8 cellular contexts compared by ENCODE assay signal in the genomic region with DNA sequence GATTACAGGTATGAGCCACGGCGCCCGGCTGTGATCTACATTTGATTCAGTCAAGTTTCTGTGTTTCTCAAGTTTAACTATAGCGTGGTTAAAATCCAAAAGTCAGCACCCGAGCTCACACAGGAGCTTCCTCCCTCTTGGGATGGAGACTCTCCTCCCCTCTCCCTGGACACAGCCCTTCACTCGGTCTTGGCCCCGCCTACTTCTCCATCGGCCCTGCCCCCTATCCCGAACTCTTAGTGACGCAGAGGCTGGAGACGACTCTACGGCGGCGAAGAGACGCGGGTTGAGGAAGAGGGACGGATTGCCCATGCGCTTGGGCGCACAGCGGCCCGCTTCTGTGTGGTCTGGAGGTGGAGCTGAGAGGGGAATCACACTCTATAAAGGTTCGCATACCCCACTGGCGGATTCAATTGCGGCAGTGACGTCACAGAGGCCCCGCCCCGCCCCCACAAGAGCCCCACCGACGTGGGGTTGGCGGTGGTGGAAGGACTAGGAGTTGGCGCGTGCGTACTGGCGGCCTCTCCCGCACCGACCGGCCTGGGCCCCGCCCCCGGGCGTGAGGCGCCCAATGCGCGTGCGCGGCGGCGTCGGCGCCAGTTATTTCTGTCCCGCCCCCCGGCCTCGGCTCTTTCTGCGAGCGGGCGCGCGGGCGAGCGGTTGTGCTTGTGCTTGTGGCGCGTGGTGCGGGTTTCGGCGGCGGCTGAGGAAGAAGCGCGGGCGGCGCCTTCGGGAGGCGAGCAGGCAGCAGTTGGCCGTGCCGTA. TPM values are rescaled to one million over a fixed set of nuclear protein-coding genes. Genes with fewer than 3 reads are reported as not detected.
A peak's percentile ranks its signal among the peaks of the same experiment; 100 is the strongest.
DNase-seq lines count a peak whose midpoint lies in the region; ATAC-seq, FAIRE-seq and TF ChIP-seq lines count a peak whose summit lies in the region.

A gene (plus strand): TSS at position 239 of the 765 bp plus-strand sequence. CDS start 694 bp downstream, outside the sequence.

- TF ChIP-seq POLR2A in H54 (IDR thresholded peaks at IDR 0.05; ENCODE audit: low read depth, low read length), result peak; percentile 99
- peak; percentile 97 for TF ChIP-seq POLR2A in thyroid gland (IDR thresholded peaks at IDR 0.05)

- FAIRE-seq in H54 (lab: Jason Lieb, UNC), result no peak

- H2AFZ ChIP-seq in MM.1S (ENCODE audit: low read length) (peak within 1 kb of the TSS; percentile 78), osteoblast (ENCODE audit: low read length) (peak within 1 kb of the TSS; percentile 91)

- intact Hi-C loops in thyroid gland (cut with DNase I), result no loop called here

- peak; percentile 99 for DNase-seq in EL
- DNase-seq in H54 (ENCODE audit: insufficient read length, low spot score), result peak; percentile 100
- DNase-seq in MM.1S, result peak; percentile 97
- peak; percentile 99 for DNase-seq in foreskin melanocyte
- DNase-seq in osteoblast (ENCODE audit: insufficient read length, low spot score, missing footprints), result peak; percentile 100
- DNase-seq in thyroid gland, result peak; percentile 98
- DNase-seq in NCI-H1417 treated with DMSO at 0.1 percent for 48 hours (lab: John Stamatoyannopoulos, UW), result no peak

- H3K4me1 Mint-ChIP-seq in activated T-helper 17 cell treated with anti-CD3 and anti-CD28 coated beads, Interleukin-2, amount 50 U/mL, for 72 hours, result peaks cover 26% of the 10 kb centered on the region

- H3K4me1 ChIP-seq in MM.1S (ENCODE audit: low read length), result peaks cover 11% of the 10 kb centered on the region
- H3K4me1 ChIP-seq in osteoblast (ENCODE audit: insufficient read depth, low read length), result peaks cover 14% of the 10 kb centered on the region
- H3K4me1 ChIP-seq in thyroid gland, result peaks cover 22 to 23% of the 10 kb centered on the region in 2 donors

- peaks cover 8% of the 10 kb centered on the region; the same call in 1 of the 2 replicates for H3F3A ChIP-seq in MM.1S (ENCODE audit: insufficient read depth, low read length)

- H3K9me3 ChIP-seq in MM.1S (replicated peaks; ENCODE audit: insufficient read depth, low read length), result no peaks in the 10 kb centered on the region
- H3K9me3 ChIP-seq in osteoblast (ENCODE audit: low read depth, low read length), result no peaks in the 10 kb centered on the region
- no peaks in the 10 kb centered on the region for H3K9me3 ChIP-seq in thyroid gland

- no peaks in the 10 kb centered on the region; the same call in 1 of the 2 replicates for H3K27me3 ChIP-seq in MM.1S (replicated peaks; ENCODE audit: insufficient read depth, low read length)
- H3K27me3 ChIP-seq in osteoblast (ENCODE audit: insufficient read depth, low read length), result peaks cover 19% of the 10 kb centered on the region
- H3K27me3 ChIP-seq in thyroid gland, result no peaks in the 10 kb centered on the region

- H3K4me3 Mint-ChIP-seq in activated T-helper 17 cell treated with anti-CD3 and anti-CD28 coated beads, Interleukin-2, amount 50 U/mL, for 72 hours, result peak within 1 kb of the TSS; percentile 95

- peak within 1 kb of the TSS; percentile 98 for H3K27ac Mint-ChIP-seq in activated T-helper 17 cell treated with anti-CD3 and anti-CD28 coated beads, Interleukin-2, amount 50 U/mL, for 72 hours

- H3K36me3 ChIP-seq in MM.1S (replicated peaks; ENCODE audit: insufficient read depth, low read length) (peaks cover 19% of the 10 kb centered on the region), osteoblast (ENCODE audit: insufficient read depth, low read length) (peaks cover 29% of the 10 kb centered on the region), thyroid gland (peaks cover 21 to 22% of the 10 kb centered on the region in 2 donors)

- peaks cover 54% of the 10 kb centered on the region for H3K36me3 Mint-ChIP-seq in activated T-helper 17 cell treated with anti-CD3 and anti-CD28 coated beads, Interleukin-2, amount 50 U/mL, for 72 hours (ENCODE audit: low read depth)

- ATAC-seq in activated T-helper 17 cell treated with anti-CD3 and anti-CD28 coated beads, Interleukin-2, amount 50 U/mL, for 72 hours (replicated peaks), result peak; percentile 95

- H3K27ac ChIP-seq in MM.1S (ENCODE audit: low read length) (peak within 1 kb of the TSS; percentile 93), osteoblast (ENCODE audit: low read depth, low read length) (peak within 1 kb of the TSS; percentile 90), thyroid gland (peak within 1 kb of the TSS; percentile 97 to 98 (median 97))

- WGBS in thyroid gland, 2 donors, result 0 to 1% methylated on average over 7 to 23 of the region's 73 CpGs

- H3K9ac ChIP-seq in MM.1S (ENCODE audit: low read length), result peak within 1 kb of the TSS; percentile 77

- H3K4me2 ChIP-seq in MM.1S (ENCODE audit: low read depth, low read length), result peak within 1 kb of the TSS; percentile 74
- H3K4me2 ChIP-seq in osteoblast (ENCODE audit: insufficient read depth, low read length), result peak within 1 kb of the TSS; percentile 87

- H3K4me3 ChIP-seq in MM.1S (ENCODE audit: low read length), result peak within 1 kb of the TSS; percentile 89
- peak within 1 kb of the TSS; percentile 96 for H3K4me3 ChIP-seq in osteoblast (ENCODE audit: insufficient read depth, low read length)
- H3K4me3 ChIP-seq in thyroid gland (replicated peaks in 1 of 3), result peak within 1 kb of the TSS; percentile 45 to 96 (median 85)

- no peaks in the 10 kb centered on the region for H3K27me3 Mint-ChIP-seq in activated T-helper 17 cell treated with anti-CD3 and anti-CD28 coated beads, Interleukin-2, amount 50 U/mL, for 72 hours

- H3K9me2 ChIP-seq in MM.1S (replicated peaks; ENCODE audit: insufficient read depth, low read length), result no peaks in the 10 kb centered on the region

- TF ChIP-seq CTCF in MM.1S (IDR thresholded peaks at IDR 0.05; ENCODE audit: low read length), result no peak
- TF ChIP-seq CTCF in osteoblast (IDR thresholded peaks at IDR 0.05; ENCODE audit: extremely low read depth, low read depth, low read length), result no peak
- peak in 1 of 6 experiments; percentile 1 for TF ChIP-seq CTCF in thyroid gland (IDR thresholded peaks at IDR 0.05)

- peaks cover 29% of the 10 kb centered on the region for H4K20me1 ChIP-seq in MM.1S (ENCODE audit: insufficient read depth, low read length)
- H4K20me1 ChIP-seq in osteoblast (ENCODE audit: insufficient read depth, low read length), result peaks cover 38% of the 10 kb centered on the region

- H3K9me3 Mint-ChIP-seq in activated T-helper 17 cell treated with anti-CD3 and anti-CD28 coated beads, Interleukin-2, amount 50 U/mL, for 72 hours, result no peaks in the 10 kb centered on the region

- H3K79me2 ChIP-seq in MM.1S (ENCODE audit: low read length) (peaks cover 44% of the 10 kb centered on the region), osteoblast (ENCODE audit: insufficient read depth, low read length) (peaks cover 44% of the 10 kb centered on the region)

RNA-seq across cellular contexts. Expression of the gene that starts here (rescaled TPM):
- 100 to 1,000 TPM; 336 to 455 TPM for total RNA-seq in activated T-helper 17 cell treated with anti-CD3 and anti-CD28 coated beads, Interleukin-2, amount 50 U/mL, for 72 hours
- 224 and 248 TPM in 2 replicates for total RNA-seq in osteoblast
- total RNA-seq in thyroid gland, result 100 to 1,000 TPM; 195 to 237 (median 218) TPM
